Comparison of ENCODE assay signal across 19 cellular contexts in the genomic region with DNA sequence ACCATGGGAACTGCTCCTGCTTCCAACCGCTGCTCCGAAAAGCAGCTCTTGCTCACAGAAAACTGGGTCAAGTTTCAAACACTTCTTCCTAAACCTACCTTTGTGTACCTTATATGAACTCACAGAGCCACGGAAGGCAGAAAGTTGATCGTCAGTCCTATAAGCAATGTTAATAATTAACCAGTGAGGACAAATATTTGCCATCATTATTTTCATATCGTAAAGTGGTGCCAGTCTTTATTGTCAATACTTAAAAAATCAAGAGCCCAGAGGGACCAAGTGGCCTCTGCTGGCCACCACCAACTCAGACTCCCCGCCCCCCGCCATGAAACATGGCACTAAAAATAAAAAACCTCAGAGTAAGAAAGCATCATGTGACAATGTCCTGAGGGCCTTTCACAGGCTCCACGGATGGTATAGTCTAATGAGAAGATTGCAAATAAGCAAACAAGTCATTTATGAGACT. TPM values are rescaled to one million over a fixed set of nuclear protein-coding genes. Genes with fewer than 3 reads are reported as not detected.
A peak's percentile ranks its signal among the peaks of the same experiment; 100 is the strongest.
DNase-seq lines count a peak whose midpoint lies in the region; ATAC-seq, FAIRE-seq and TF ChIP-seq lines count a peak whose summit lies in the region.
"Had no signal": no experiment of that assay in that cellular context is flagged by ENCODE, and none has a peak within 500 bp of the region (broad histone marks: within the 10 kb centered on the region; RNA-seq: fewer than 3 reads in every experiment).

No MANE protein-coding gene starts in this region.

- no peak overlapping the region for H3K27ac Mint-ChIP-seq in activated T-cell treated with anti-CD3 and anti-CD28 coated beads, Interleukin-2, amount 50 U/mL, for 72 hours
- H3K27ac Mint-ChIP-seq: endodermal cell had no signal

- TF ChIP-seq CTCF in A549 (IDR thresholded peaks at IDR 0.05) = no peak

- 50% methylated on average over 8 of the region's 8 CpGs for WGBS in A549 (ENCODE audit: missing lambda C conversion rate)

- H3K9me3 ChIP-seq in A549 = no peaks in the 10 kb centered on the region
- H3K9me3 ChIP-seq: MG63, sigmoid colon, thyroid gland had no signal

- TF ChIP-seq POLR2A in A549 (IDR thresholded peaks at IDR 0.05; ENCODE audit: low read length) = no peak

- no peak overlapping the region for H3K4me3 Mint-ChIP-seq in activated T-cell treated with anti-CD3 and anti-CD28 coated beads, Interleukin-2, amount 50 U/mL, for 72 hours
- H3K4me3 Mint-ChIP-seq: endodermal cell had no signal

- 0 out of 3 replicates have a peak, but pooled peaks cover 6% of the 10 kb centered on the region for H3K4me1 ChIP-seq in A549
- H3K4me1 ChIP-seq: sigmoid colon, thyroid gland had no signal

- no peaks in the 10 kb centered on the region for H3K36me3 Mint-ChIP-seq in activated T-cell treated with anti-CD3 and anti-CD28 coated beads, Interleukin-2, amount 50 U/mL, for 72 hours (ENCODE audit: insufficient read depth in 2 of 2)
- H3K36me3 Mint-ChIP-seq: activated naive CD4-positive, alpha-beta T cell treated with anti-CD3 and anti-CD28 coated beads, Interleukin-2, amount 50 U/mL, for 72 hours had no signal

- no peak for TF ChIP-seq RAD21 in A549 (conservative IDR thresholded peaks at IDR 0.05 in 1 of 2, IDR thresholded peaks at IDR 0.05 in 1 of 2)

- H3K27me3 Mint-ChIP-seq in activated T-cell treated with anti-CD3 and anti-CD28 coated beads, Interleukin-2, amount 50 U/mL, for 72 hours (ENCODE audit: low read depth) = peaks cover 37% of the 10 kb centered on the region

- peak overlapping the region; percentile 30; the same call in 1 of the 3 replicates for H3K4me2 ChIP-seq in A549

- DNase-seq in A549 (ENCODE audit: low read depth in 1 of 2, low spot score in 1 of 2) (no peak), M059J (ENCODE audit: low read depth) (peak; percentile 30), NCI-H774 (lab: John Stamatoyannopoulos, UW) (peak; percentile 27), left colon (peak; percentile 54 to 62), islet precursor cell (no peak)
- no peak for DNase-seq in activated T-cell treated with anti-CD3 and anti-CD28 coated beads, Interleukin-2, amount 50 U/mL, for 72 hours
- DNase-seq: endodermal cell; MG63; sigmoid colon; stimulated activated CD4-positive, alpha-beta T cell treated with anti-CD3 and anti-CD28 coated beads, Interleukin-4, amount 100 ng/mL, for 24 hours; thyroid gland had no signal

- CTCF ChIA-PET in A549 (lab: Yijun Ruan, JAX) = interaction anchor here (0.7 kb wide), 1 partner anchor 170 kb away, joined by 3 read pairs; no protein-coding TSS in a partner anchor

- H3K4me1 Mint-ChIP-seq in activated T-cell treated with anti-CD3 and anti-CD28 coated beads, Interleukin-2, amount 50 U/mL, for 72 hours (ENCODE audit: low read depth) = no peaks in the 10 kb centered on the region

- ATAC-seq in A549 (no peak), left colon (peak; percentile 76), HG02870 (IDR thresholded peaks at IDR 0.05; ENCODE audit: unreplicated experiment) (no peak), HG03469 (IDR thresholded peaks at IDR 0.05; ENCODE audit: unreplicated experiment) (no peak)
- no peak for ATAC-seq in activated T-cell treated with anti-CD3 and anti-CD28 coated beads, Interleukin-2, amount 50 U/mL, for 72 hours (replicated peaks in 1 of 2)
- ATAC-seq: activated CD4-positive, CD25-positive, alpha-beta regulatory T cell treated with anti-CD3 and anti-CD28 coated beads, Interleukin-2, amount 50 U/mL, for 24 hours; activated naive CD4-positive, alpha-beta T cell treated with anti-CD3 and anti-CD28 coated beads, Interleukin-2, amount 50 U/mL, for 72 hours had no signal

- TF ChIP-seq EP300 in A549 (IDR thresholded peaks at IDR 0.05) = no peak

- H3K27ac ChIP-seq in A549 = no peak overlapping the region
- H3K27ac ChIP-seq: cardiac muscle cell, sigmoid colon, thyroid gland had no signal

- no peaks in the 10 kb centered on the region for H3K9me3 Mint-ChIP-seq in activated T-cell treated with anti-CD3 and anti-CD28 coated beads, Interleukin-2, amount 50 U/mL, for 72 hours
- H3K9me3 Mint-ChIP-seq: activated naive CD4-positive, alpha-beta T cell treated with anti-CD3 and anti-CD28 coated beads, Interleukin-2, amount 50 U/mL, for 72 hours; endodermal cell had no signal

- intact Hi-C loops in left colon (cut with DNase I, micrococcal nuclease) = no loop called here

- POLR2A ChIA-PET in A549 (lab: Yijun Ruan, JAX) = no interaction called here

- FAIRE-seq in A549 (lab: Jason Lieb, UNC) = no peak

- H3K4me3 ChIP-seq in A549 = no peak overlapping the region
- H3K4me3 ChIP-seq: cardiac muscle cell, MG63, sigmoid colon, thyroid gland had no signal

TF ChIP-seq in A549, 52 proteins besides CTCF, POLR2A, EP300 and RAD21:
- no peak for TF ChIP-seq KDM1A (IDR thresholded peaks at IDR 0.05; ENCODE audit: low read depth)
- TF ChIP-seq EHMT2 (IDR thresholded peaks at IDR 0.05; ENCODE audit: low read depth) = no peak
- TF ChIP-seq CHD2 (IDR thresholded peaks at IDR 0.05; ENCODE audit: low read length, partially characterized antibody) = no peak
- TF ChIP-seq NPAS2 (CRISPR knock-in tag; IDR thresholded peaks at IDR 0.05; ENCODE audit: borderline replicate concordance) = no peak
- TF ChIP-seq, protein P1, sequence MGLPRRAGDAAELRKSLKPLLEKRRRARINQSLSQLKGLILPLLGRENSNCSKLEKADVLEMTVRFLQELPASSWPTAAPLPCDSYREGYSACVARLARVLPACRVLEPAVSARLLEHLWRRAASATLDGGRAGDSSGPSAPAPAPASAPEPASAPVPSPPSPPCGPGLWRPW (IDR thresholded peaks at IDR 0.05) = no peak
- TF ChIP-seq ZC3H11A (IDR thresholded peaks at IDR 0.05) = no peak
- no peak for TF ChIP-seq CHD4 (IDR thresholded peaks at IDR 0.05; ENCODE audit: borderline replicate concordance)
- no peak for TF ChIP-seq RFX5 (IDR thresholded peaks at IDR 0.05)
- TF ChIP-seq KDM5A (IDR thresholded peaks at IDR 0.05) = no peak
- TF ChIP-seq SMC3 (IDR thresholded peaks at IDR 0.05) = no peak
- TF ChIP-seq HDAC2 (IDR thresholded peaks at IDR 0.05) = no peak

RNA-seq across cellular contexts. Expression of a gene that starts 9.1 kb away (rescaled TPM):
- polyA plus RNA-seq in A549 (2011; rRNA removed) = not detected in 2 replicates
- polyA plus RNA-seq in A549 (2012; cell fraction: cytosol; rRNA removed) = not detected in 2 replicates
- not detected in 2 replicates for polyA plus RNA-seq in A549 (2012; cell fraction: nucleus; rRNA removed)
- not detected in 3 replicates for polyA plus RNA-seq in A549 (2017; fragmentation: RNase III; extraction: RNeasy Plus Mini Kit Qiagen cat#74134 plus additional on column Dnase treatment)
- not detected in 2 replicates for polyA minus RNA-seq in A549 (2011; rRNA and poly(A)+ RNA removed)
- total RNA-seq in M059J (2014; rRNA removed; shearing (Covaris generic)) = not detected in 2 replicates
- not detected for total RNA-seq in left colon
- total RNA-seq in activated T-cell treated with anti-CD3 and anti-CD28 coated beads, Interleukin-2, amount 50 U/mL, for 72 hours = not detected
- total RNA-seq: activated naive CD4-positive, alpha-beta T cell treated with anti-CD3 and anti-CD28 coated beads, Interleukin-2, amount 50 U/mL, for 72 hours; cardiac muscle cell; endodermal cell; lung microvascular endothelial cell; NCI-H460; sigmoid colon; T-helper 1 cell treated with Interleukin-12 subunit alpha and Interleukin-12 subunit beta and Interleukin-4 antibody, amounts not matched to agents 30 ng/mL and 1 ng/mL, for 36 hours; thyroid gland had no signal
- polyA plus RNA-seq: cardiac muscle cell, sigmoid colon had no signal

Comparison
In these comparisons a context has a peak if more than half of its experiments do, and no peak if none do; other contexts are left out.
1. DNase-seq: peak in M059J (single experiment), NCI-H774 (single experiment) and left colon (2 of 2); none in A549 (0 of 2), islet precursor cell (single experiment) and activated T-cell treated with anti-CD3 and anti-CD28 coated beads, Interleukin-2, amount 50 U/mL, for 72 hours (0 of 2).